Comparison of ENCODE assay signal across 21 cellular contexts in genomic region chr18:37460616-37461015, GRCh38.
DNase-seq lines count a peak whose midpoint lies in the region; ATAC-seq, FAIRE-seq and TF ChIP-seq lines count a peak whose summit lies in the region.
"Had no signal": no experiment of that assay in that cellular context is flagged by ENCODE, and none has a peak within 500 bp of the region (broad histone marks: within the 10 kb centered on the region; RNA-seq: fewer than 3 reads in every experiment).

No MANE protein-coding gene starts in this region.

- no peaks in the 10 kb centered on the region for H3K36me3 ChIP-seq in bronchial epithelial cell (ENCODE audit: control insufficient read depth, insufficient read depth, low read length)
- H3K36me3 ChIP-seq: HAP-1, SJSA1 had no signal

- DNase-seq in DMS 273 (lab: John Stamatoyannopoulos, UW; ENCODE audit: unreplicated experiment): peak; percentile 84
- DNase-seq in NCI-H146 (lab: John Stamatoyannopoulos, UW): peak; percentile 82
- DNase-seq in bronchial epithelial cell (ENCODE audit: low read depth): no peak
- peak; percentile 57 for DNase-seq in myocyte (ENCODE audit: low read depth)
- DNase-seq in iPS-NIHi11 (ENCODE audit: low spot score): no peak
- DNase-seq: CD4-positive, CD25-positive, alpha-beta regulatory T cell; MV-4-11; NCI-H1105 treated with DMSO at 0.1 percent for 48 hours; NCI-H1930; NCI-H226; NCI-H524; NCI-H82; OCI-M1 had no signal

- H3K4me3 ChIP-seq in bronchial epithelial cell (ENCODE audit: low read depth, low read length): no peak overlapping the region
- H3K4me3 ChIP-seq: GM23338, HAP-1, SJSA1 had no signal

- ATAC-seq in HG02678 (IDR thresholded peaks at IDR 0.05; ENCODE audit: unreplicated experiment) (no peak), GM19455 (IDR thresholded peaks at IDR 0.05; ENCODE audit: unreplicated experiment) (no peak)
- ATAC-seq: GM23338, Right ventricle myocardium inferior had no signal

- H3K27me3 ChIP-seq in bronchial epithelial cell (ENCODE audit: control insufficient read depth, insufficient read depth, low read length): no peaks in the 10 kb centered on the region
- H3K27me3 ChIP-seq: SJSA1 had no signal

- TF ChIP-seq CTCF in bronchial epithelial cell (IDR thresholded peaks at IDR 0.05; ENCODE audit: insufficient read depth, low read length, severe bottlenecking): no peak

- FAIRE-seq in bronchial epithelial cell (lab: Jason Lieb, UNC): peak; percentile 92
- FAIRE-seq: GM12891, RCC 7860 had no signal

Comparison
In these comparisons a context has a peak if more than half of its experiments do, and no peak if none do; other contexts are left out.
1. DNase-seq: peak in DMS 273 (single experiment), NCI-H146 (single experiment) and myocyte (single experiment); none in bronchial epithelial cell (single experiment) and iPS-NIHi11 (single experiment).